1 cellular context compared by ENCODE assay signal in genomic region chr2:69237070-69237670, GRCh38.
TF ChIP-seq lines count a peak whose summit lies in the region.

No MANE protein-coding gene starts in this region.

TF ChIP-seq in IMR-90, 13 proteins besides CTCF, POLR2A, EP300 and RAD21:
- TF ChIP-seq, protein P1, sequence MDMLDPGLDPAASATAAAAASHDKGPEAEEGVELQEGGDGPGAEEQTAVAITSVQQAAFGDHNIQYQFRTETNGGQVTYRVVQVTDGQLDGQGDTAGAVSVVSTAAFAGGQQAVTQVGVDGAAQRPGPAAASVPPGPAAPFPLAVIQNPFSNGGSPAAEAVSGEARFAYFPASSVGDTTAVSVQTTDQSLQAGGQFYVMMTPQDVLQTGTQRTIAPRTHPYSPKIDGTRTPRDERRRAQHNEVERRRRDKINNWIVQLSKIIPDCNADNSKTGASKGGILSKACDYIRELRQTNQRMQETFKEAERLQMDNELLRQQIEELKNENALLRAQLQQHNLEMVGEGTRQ (IDR thresholded peaks at IDR 0.05; ENCODE audit: low read depth, low read length): no peak
- TF ChIP-seq CEBPB (IDR thresholded peaks at IDR 0.05; ENCODE audit: low read depth, low read length): no peak
- TF ChIP-seq NFE2L2 (IDR thresholded peaks at IDR 0.05; ENCODE audit: low read depth, low read length): no peak
- TF ChIP-seq SMC3 (IDR thresholded peaks at IDR 0.05; ENCODE audit: low read depth, low read length): no peak
- no peak for TF ChIP-seq BHLHE40 (IDR thresholded peaks at IDR 0.05; ENCODE audit: low read depth, low read length)
- no peak for TF ChIP-seq MAFK (IDR thresholded peaks at IDR 0.05; ENCODE audit: low read depth, low read length)
- no peak for TF ChIP-seq MXI1 (IDR thresholded peaks at IDR 0.05; ENCODE audit: borderline replicate concordance, low read depth, low read length)
- no peak for TF ChIP-seq MAZ (IDR thresholded peaks at IDR 0.05; ENCODE audit: borderline replicate concordance, low read depth, low read length)
